ENCODE assay signal across 8 cellular contexts in genomic region chr3:105518806-105519418, GRCh38.
DNase-seq lines count a peak whose midpoint lies in the region; ATAC-seq and TF ChIP-seq lines count a peak whose summit lies in the region.

No MANE protein-coding gene starts in this region.

- H3K9ac ChIP-seq in trophoblast cell (ENCODE audit: low read length) = no peak overlapping the region

- H3K36me3 Mint-ChIP-seq in WTC11 = no peaks in the 10 kb centered on the region

- no peak overlapping the region for H2BK5ac ChIP-seq in trophoblast cell (ENCODE audit: low read depth, low read length, poor library complexity)

- H3K9me3 ChIP-seq in trophoblast cell (ENCODE audit: insufficient read depth, low read depth, low read length) = no peaks in the 10 kb centered on the region

- H3K27ac ChIP-seq in foreskin keratinocyte (no peak overlapping the region), trophoblast cell (ENCODE audit: low read depth, low read length) (no peak overlapping the region)

- TF ChIP-seq CTCF in WTC11 (IDR thresholded peaks at IDR 0.05) (peak; percentile 50; the same call in 1 of the 2 replicates), foreskin keratinocyte (conservative IDR thresholded peaks at IDR 0.05) (peak; percentile 84)

- H3K27me3 Mint-ChIP-seq in WTC11 (ENCODE audit: low read depth) = no peaks in the 10 kb centered on the region

- no peak overlapping the region for H3K23ac ChIP-seq in trophoblast cell (ENCODE audit: low read length)

- peak; percentile 90 for ATAC-seq in GM19023 (IDR thresholded peaks at IDR 0.05; ENCODE audit: unreplicated experiment)
- ATAC-seq in HG03066 (IDR thresholded peaks at IDR 0.05; ENCODE audit: low read depth, unreplicated experiment) = peak; percentile 88
- peak; percentile 44; the same call in 1 of the 2 replicates for ATAC-seq in WTC11
- peak; percentile 82 for ATAC-seq in foreskin keratinocyte

- no peak overlapping the region for H2BK12ac ChIP-seq in trophoblast cell (ENCODE audit: low read length)

- no peaks in the 10 kb centered on the region for H3K36me3 ChIP-seq in trophoblast cell (ENCODE audit: control insufficient read depth in 1 of 2, insufficient read depth in 2 of 2, low read length in 2 of 2)

- H3K4me1 ChIP-seq in foreskin keratinocyte (peaks cover 8% of the 10 kb centered on the region), trophoblast cell (ENCODE audit: control insufficient read depth in 1 of 2, insufficient read depth in 2 of 2, low read length in 2 of 2) (no peaks in the 10 kb centered on the region)

- CTCF ChIA-PET in WTC11 (lab: Charles Lee) = interaction anchor here (0.8 kb wide), 1 partner anchor 150 kb away, joined by 4 read pairs; no protein-coding TSS in a partner anchor

- no peak overlapping the region for H2AK5ac ChIP-seq in trophoblast cell (ENCODE audit: low read length)

- peak; percentile 50 for DNase-seq in DMS114 treated with DMSO at 0.1 percent for 48 hours (lab: John Stamatoyannopoulos, UW; ENCODE audit: unreplicated experiment)
- peak; percentile 17 for DNase-seq in NCI-H2107 (lab: John Stamatoyannopoulos, UW)
- peak; percentile 9 for DNase-seq in WTC11 (ENCODE audit: low spot score)
- DNase-seq in foreskin keratinocyte = peak; percentile 27 to 52
- peak; percentile 28 to 89 for DNase-seq in trophoblast cell
- DNase-seq in hepatic stellate cell (ENCODE audit: low spot score) = no peak

- WGBS in trophoblast cell (ENCODE audit: extremely low coverage, insufficient coverage, insufficient read length) = no CpG with 5 or more reads among the region's 4 CpGs

- H2AFZ ChIP-seq in trophoblast cell (ENCODE audit: insufficient read depth, low read length, poor library complexity) = no peak overlapping the region

- H4K8ac ChIP-seq in trophoblast cell (ENCODE audit: low read depth, low read length) = no peak overlapping the region

- H3K4ac ChIP-seq in trophoblast cell (ENCODE audit: low read depth, low read length) = no peak overlapping the region

- no peak overlapping the region for H4K91ac ChIP-seq in trophoblast cell (ENCODE audit: low read depth, low read length)

- H3K79me2 ChIP-seq in trophoblast cell (ENCODE audit: control insufficient read depth, insufficient read depth, low read length, poor library complexity) = no peaks in the 10 kb centered on the region

- no peaks in the 10 kb centered on the region for H3K27me3 ChIP-seq in foreskin keratinocyte
- no peaks in the 10 kb centered on the region for H3K27me3 ChIP-seq in trophoblast cell (ENCODE audit: insufficient read depth, low read length)

- POLR2A ChIA-PET in WTC11 (lab: Charles Lee) = no interaction called here

- H3K4me1 Mint-ChIP-seq in WTC11 = peaks cover 16% of the 10 kb centered on the region

- no peak overlapping the region for H3K4me3 ChIP-seq in trophoblast cell (ENCODE audit: low read depth, low read length)

- H4K12ac ChIP-seq in trophoblast cell (ENCODE audit: low read depth, low read length) = no peak overlapping the region

- H3K14ac ChIP-seq in trophoblast cell (ENCODE audit: low read length) = no peak overlapping the region

- H3K18ac ChIP-seq in trophoblast cell (ENCODE audit: low read length) = no peak overlapping the region

- no peaks in the 10 kb centered on the region for H3K9me3 Mint-ChIP-seq in WTC11

- no peaks in the 10 kb centered on the region for H3K79me1 ChIP-seq in trophoblast cell (ENCODE audit: low read length)

- H3K4me2 ChIP-seq in trophoblast cell (ENCODE audit: low read length) = no peak overlapping the region

- H3K4me3 Mint-ChIP-seq in WTC11 = no peak overlapping the region

- no peak overlapping the region for H3K27ac Mint-ChIP-seq in WTC11

- no peak overlapping the region for H2BK120ac ChIP-seq in trophoblast cell (ENCODE audit: insufficient read depth, low read length, poor library complexity)

TF ChIP-seq in WTC11, 78 proteins besides CTCF, POLR2A, EP300 and RAD21:
- TF ChIP-seq ZMAT4 (CRISPR knock-in tag; IDR thresholded peaks at IDR 0.05) (no peak), ATF2 (CRISPR knock-in tag; IDR thresholded peaks at IDR 0.05; ENCODE audit: borderline replicate concordance, low read depth) (no peak), PRRX2 (CRISPR knock-in tag; IDR thresholded peaks at IDR 0.05) (no peak), AFF4 (CRISPR knock-in tag; IDR thresholded peaks at IDR 0.05; ENCODE audit: borderline replicate concordance) (no peak), ZNF396 (CRISPR knock-in tag; IDR thresholded peaks at IDR 0.05; ENCODE audit: borderline replicate concordance) (no peak), RELA (CRISPR knock-in tag; IDR thresholded peaks at IDR 0.05; ENCODE audit: borderline replicate concordance) (no peak), ZNF425 (CRISPR knock-in tag; conservative IDR thresholded peaks at IDR 0.05) (no peak), GRHL2 (CRISPR knock-in tag; IDR thresholded peaks at IDR 0.05; ENCODE audit: insufficient replicate concordance, severe bottlenecking) (no peak)
